In genomic region chr2:11809586-11810236, GRCh38 we compare ENCODE assay signal across 1 cellular context.
TF ChIP-seq lines count a peak whose summit lies in the region.

No MANE protein-coding gene starts in this region.

TF ChIP-seq in HepG2, 621 proteins besides CTCF, POLR2A, EP300 and RAD21 (continued from another document):
- TF ChIP-seq ATF2 (CRISPR knock-in tag; IDR thresholded peaks at IDR 0.05): no peak
- no peak for TF ChIP-seq ZNF773 (CRISPR knock-in tag; IDR thresholded peaks at IDR 0.05; ENCODE audit: borderline replicate concordance)
- TF ChIP-seq ZBTB14 (CRISPR knock-in tag; IDR thresholded peaks at IDR 0.05): no peak
- TF ChIP-seq RXRA (CRISPR knock-in tag; IDR thresholded peaks at IDR 0.05): 0 out of 2 replicates have a peak, but pooled peaks have one; percentile 24
- no peak for TF ChIP-seq RFX5 (IDR thresholded peaks at IDR 0.05; ENCODE audit: low read depth, low read length)
- TF ChIP-seq GATAD1 (CRISPR knock-in tag; IDR thresholded peaks at IDR 0.05): no peak
- no peak for TF ChIP-seq ZBTB7A (CRISPR knock-in tag; IDR thresholded peaks at IDR 0.05)
- no peak for TF ChIP-seq ZNF207 (IDR thresholded peaks at IDR 0.05; ENCODE audit: borderline replicate concordance)
- no peak for TF ChIP-seq ZNF121 (CRISPR knock-in tag; IDR thresholded peaks at IDR 0.05)
- TF ChIP-seq FOXA3 (CRISPR knock-in tag; IDR thresholded peaks at IDR 0.05): no peak
- TF ChIP-seq EHMT2 (IDR thresholded peaks at IDR 0.05; ENCODE audit: borderline replicate concordance, low read depth, low read length): no peak
- TF ChIP-seq LCORL (IDR thresholded peaks at IDR 0.05): no peak
- no peak for TF ChIP-seq LCORL (CRISPR knock-in tag; IDR thresholded peaks at IDR 0.05)
- TF ChIP-seq ESRRA (CRISPR knock-in tag; IDR thresholded peaks at IDR 0.05; ENCODE audit: low read depth): no peak
- TF ChIP-seq ZNF274 (CRISPR knock-in tag; IDR thresholded peaks at IDR 0.05): no peak
- no peak for TF ChIP-seq ZNF430 (CRISPR knock-in tag; IDR thresholded peaks at IDR 0.05)
- TF ChIP-seq SCMH1 (CRISPR knock-in tag; IDR thresholded peaks at IDR 0.05; ENCODE audit: borderline replicate concordance): no peak
- no peak for TF ChIP-seq AHR (CRISPR knock-in tag; IDR thresholded peaks at IDR 0.05)
